In the genomic region with DNA sequence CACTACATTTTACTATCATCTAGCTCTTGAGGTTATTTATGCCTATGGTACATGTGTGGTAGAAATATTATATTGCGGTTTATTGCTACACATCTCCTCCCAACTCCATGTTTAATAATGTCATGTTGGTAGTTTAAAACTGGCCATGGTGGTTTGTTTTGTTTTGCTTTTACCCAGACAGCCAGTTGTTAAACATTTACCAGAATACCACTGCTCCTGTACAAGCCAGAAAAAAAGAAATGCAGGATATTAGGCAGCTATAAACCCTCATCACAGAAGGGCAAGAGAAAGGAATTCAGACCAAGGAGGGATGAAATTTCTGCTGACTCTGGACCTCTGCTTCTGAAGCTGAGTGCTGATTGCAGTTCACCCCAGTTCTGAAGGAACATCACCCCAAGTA, we compare ENCODE assay signal across 17 cellular contexts.
DNase-seq lines count a peak whose midpoint lies in the region; ATAC-seq and TF ChIP-seq lines count a peak whose summit lies in the region.
"Had no signal": no experiment of that assay in that cellular context is flagged by ENCODE, and none has a peak within 500 bp of the region (broad histone marks: within the 10 kb centered on the region; RNA-seq: fewer than 3 reads in every experiment).

No MANE protein-coding gene starts in this region.

- no peaks in the 10 kb centered on the region for H3K9me3 Mint-ChIP-seq in nephron
- no peaks in the 10 kb centered on the region for H3K9me3 Mint-ChIP-seq in activated T-helper 2 cell treated with anti-CD3 and anti-CD28 coated beads, Interferon-gamma antibody, Interleukin-2, Interleukin-4, amounts not matched to agents 10 μg/mL and 5 μg/mL and 100 μg/mL, durations not matched to agents 14 hours and 24 hours and 36 hours
- H3K9me3 Mint-ChIP-seq: H9 had no signal

- no peak overlapping the region for H3K4me3 Mint-ChIP-seq in nephron
- no peak overlapping the region for H3K4me3 Mint-ChIP-seq in activated T-helper 2 cell treated with anti-CD3 and anti-CD28 coated beads, Interferon-gamma antibody, Interleukin-2, Interleukin-4, amounts not matched to agents 10 μg/mL and 5 μg/mL and 100 μg/mL, durations not matched to agents 14 hours and 24 hours and 36 hours (ENCODE audit: low read depth)
- H3K4me3 Mint-ChIP-seq: CD4-positive, CD25-positive, alpha-beta regulatory T cell; CD8-positive, alpha-beta memory T cell; H9 had no signal

- no peak overlapping the region for H3K4me3 ChIP-seq in right cardiac atrium (ENCODE audit: low read length)
- H3K4me3 ChIP-seq: GM12878 had no signal

- WGBS in right cardiac atrium: 96% methylated on average over 1 of the region's 1 CpG

- in situ Hi-C loops in Caki2 (cut with HindIII; ENCODE audit: low pct_unique_long_range_greater_than_20kb, low sequenced_read_pairs): no loop called here

- H3K27me3 ChIP-seq in right cardiac atrium (ENCODE audit: control insufficient read depth, insufficient read depth): no peaks in the 10 kb centered on the region
- H3K27me3 ChIP-seq: BE2C had no signal

- H3K4me1 Mint-ChIP-seq in nephron: peaks cover 4% of the 10 kb centered on the region
- H3K4me1 Mint-ChIP-seq in activated T-helper 2 cell treated with anti-CD3 and anti-CD28 coated beads, Interferon-gamma antibody, Interleukin-2, Interleukin-4, amounts not matched to agents 10 μg/mL and 5 μg/mL and 100 μg/mL, durations not matched to agents 14 hours and 24 hours and 36 hours (ENCODE audit: low read depth): no peaks in the 10 kb centered on the region
- H3K4me1 Mint-ChIP-seq: CD4-positive, CD25-positive, alpha-beta regulatory T cell; CD8-positive, alpha-beta memory T cell; H9 had no signal

- H3K36me3 Mint-ChIP-seq in nephron (ENCODE audit: low read depth): no peaks in the 10 kb centered on the region
- H3K36me3 Mint-ChIP-seq in activated T-helper 2 cell treated with anti-CD3 and anti-CD28 coated beads, Interferon-gamma antibody, Interleukin-2, Interleukin-4, amounts not matched to agents 10 μg/mL and 5 μg/mL and 100 μg/mL, durations not matched to agents 14 hours and 24 hours and 36 hours (ENCODE audit: low read depth): no peaks in the 10 kb centered on the region
- H3K36me3 Mint-ChIP-seq: CD4-positive, CD25-positive, alpha-beta regulatory T cell; CD8-positive, alpha-beta memory T cell had no signal

- ATAC-seq in right cardiac atrium: no peak
- ATAC-seq: GM12878 had no signal

- no peaks in the 10 kb centered on the region for H3K4me1 ChIP-seq in right cardiac atrium (ENCODE audit: control insufficient read depth, insufficient read depth, low read length)
- H3K4me1 ChIP-seq: BE2C had no signal

- intact Hi-C loops in right cardiac atrium (cut with DNase I): no loop called here
- intact Hi-C loops in activated T-helper 2 cell treated with anti-CD3 and anti-CD28 coated beads, Interferon-gamma antibody, Interleukin-2, Interleukin-4, amounts not matched to agents 10 μg/mL and 5 μg/mL and 100 μg/mL, durations not matched to agents 14 hours and 24 hours and 36 hours (cut with micrococcal nuclease): no loop called here

- H3K27me3 Mint-ChIP-seq in nephron (ENCODE audit: low read depth): peaks cover 3% of the 10 kb centered on the region
- H3K27me3 Mint-ChIP-seq in activated T-helper 2 cell treated with anti-CD3 and anti-CD28 coated beads, Interferon-gamma antibody, Interleukin-2, Interleukin-4, amounts not matched to agents 10 μg/mL and 5 μg/mL and 100 μg/mL, durations not matched to agents 14 hours and 24 hours and 36 hours (ENCODE audit: low read depth): no peaks in the 10 kb centered on the region
- H3K27me3 Mint-ChIP-seq: CD4-positive, CD25-positive, alpha-beta regulatory T cell; CD8-positive, alpha-beta memory T cell had no signal

- H3K27ac ChIP-seq in right cardiac atrium (ENCODE audit: low read length): no peak overlapping the region

- peak overlapping the region; percentile 84 to 89 (median 86) for H3K27ac Mint-ChIP-seq in nephron
- no peak overlapping the region for H3K27ac Mint-ChIP-seq in activated T-helper 2 cell treated with anti-CD3 and anti-CD28 coated beads, Interferon-gamma antibody, Interleukin-2, Interleukin-4, amounts not matched to agents 10 μg/mL and 5 μg/mL and 100 μg/mL, durations not matched to agents 14 hours and 24 hours and 36 hours
- H3K27ac Mint-ChIP-seq: CD4-positive, CD25-positive, alpha-beta regulatory T cell; CD8-positive, alpha-beta memory T cell had no signal

- TF ChIP-seq CTCF in nephron (IDR thresholded peaks at IDR 0.05; ENCODE audit: unreplicated experiment in 3 of 3): no peak

- DNase-seq in Caki2 (ENCODE audit: low read depth) (peak; percentile 52), glomerular visceral epithelial cell (ENCODE audit: extremely low spot score) (peak; percentile 58), left kidney (ENCODE audit: low read depth, low spot score) (peak; percentile 48), right cardiac atrium (no peak), MV-4-11 (lab: John Stamatoyannopoulos, UW) (no peak)
- DNase-seq in activated T-helper 2 cell treated with anti-CD3 and anti-CD28 coated beads, Interferon-gamma antibody, Interleukin-2, Interleukin-4, amounts not matched to agents 10 μg/mL and 5 μg/mL and 100 μg/mL, durations not matched to agents 14 hours and 24 hours and 36 hours (ENCODE audit: low spot score): no peak
- DNase-seq: BE2C; C1 segment of cervical spinal cord; CD4-positive, CD25-positive, alpha-beta regulatory T cell; CD8-positive, alpha-beta memory T cell; COR-L47; DMS153; DND-41; EL; H9 had no signal

- no peaks in the 10 kb centered on the region for H3K9me3 ChIP-seq in right cardiac atrium (ENCODE audit: control insufficient read depth, low read length)
- H3K9me3 ChIP-seq: BE2C had no signal

Comparison
In these comparisons a context has a peak if more than half of its experiments do, and no peak if none do; other contexts are left out.
1. DNase-seq: peak in Caki2 (single experiment), glomerular visceral epithelial cell (single experiment) and left kidney (single experiment); none in right cardiac atrium (0 of 3), MV-4-11 (single experiment) and activated T-helper 2 cell treated with anti-CD3 and anti-CD28 coated beads, Interferon-gamma antibody, Interleukin-2, Interleukin-4, amounts not matched to agents 10 μg/mL and 5 μg/mL and 100 μg/mL, durations not matched to agents 14 hours and 24 hours and 36 hours (single experiment).